In genomic region chr1:9437931-9438330, GRCh38 we compare ENCODE assay signal across 11 cellular contexts.
DNase-seq lines count a peak whose midpoint lies in the region; FAIRE-seq and TF ChIP-seq lines count a peak whose summit lies in the region.
"Had no signal": no experiment of that assay in that cellular context is flagged by ENCODE, and none has a peak within 500 bp of the region (broad histone marks: within the 10 kb centered on the region; RNA-seq: fewer than 3 reads in every experiment).

No MANE protein-coding gene starts in this region.

- WGBS in mesodermal cell (ENCODE audit: insufficient coverage in 2 of 2), 2 experiments = 70 to 77% methylated on average over 9 to 11 of the region's 12 CpGs
- WGBS in testis, 2 donors = 71 to 78% methylated on average over 12 of the region's 12 CpGs

- H3K4me1 Mint-ChIP-seq in activated T-helper 2 cell treated with anti-CD3 and anti-CD28 coated beads, Interferon-gamma antibody, Interleukin-2, Interleukin-4, amounts not matched to agents 10 μg/mL and 5 μg/mL and 100 μg/mL, durations not matched to agents 14 hours and 24 hours and 36 hours (ENCODE audit: low read depth) = no peaks in the 10 kb centered on the region
- no peaks in the 10 kb centered on the region for H3K4me1 Mint-ChIP-seq in T-helper 2 cell treated with Interferon-gamma antibody and Interleukin-4, amounts not matched to agents 5 μg/mL and 100 μg/mL, for 36 hours (ENCODE audit: low read depth)
- H3K4me1 Mint-ChIP-seq: activated B cell treated with CpG ODN at 0.5 μM for 24 hours, immature natural killer cell had no signal

- no peak overlapping the region for H3K27ac Mint-ChIP-seq in activated T-helper 2 cell treated with anti-CD3 and anti-CD28 coated beads, Interferon-gamma antibody, Interleukin-2, Interleukin-4, amounts not matched to agents 10 μg/mL and 5 μg/mL and 100 μg/mL, durations not matched to agents 14 hours and 24 hours and 36 hours
- H3K27ac Mint-ChIP-seq in T-helper 2 cell treated with Interferon-gamma antibody and Interleukin-4, amounts not matched to agents 5 μg/mL and 100 μg/mL, for 36 hours = no peak overlapping the region
- H3K27ac Mint-ChIP-seq: activated B cell treated with CpG ODN at 0.5 μM for 24 hours, immature natural killer cell had no signal

- no peaks in the 10 kb centered on the region for H3K9me3 Mint-ChIP-seq in activated T-helper 2 cell treated with anti-CD3 and anti-CD28 coated beads, Interferon-gamma antibody, Interleukin-2, Interleukin-4, amounts not matched to agents 10 μg/mL and 5 μg/mL and 100 μg/mL, durations not matched to agents 14 hours and 24 hours and 36 hours
- no peaks in the 10 kb centered on the region for H3K9me3 Mint-ChIP-seq in T-helper 2 cell treated with Interferon-gamma antibody and Interleukin-4, amounts not matched to agents 5 μg/mL and 100 μg/mL, for 36 hours
- H3K9me3 Mint-ChIP-seq: activated B cell treated with CpG ODN at 0.5 μM for 24 hours, immature natural killer cell had no signal

- H3K9me3 ChIP-seq in mesodermal cell (ENCODE audit: control insufficient read depth, low read length) (no peaks in the 10 kb centered on the region), testis (no peaks in the 10 kb centered on the region)

- H3K27me3 Mint-ChIP-seq in activated T-helper 2 cell treated with anti-CD3 and anti-CD28 coated beads, Interferon-gamma antibody, Interleukin-2, Interleukin-4, amounts not matched to agents 10 μg/mL and 5 μg/mL and 100 μg/mL, durations not matched to agents 14 hours and 24 hours and 36 hours (ENCODE audit: low read depth) = peaks cover 17% of the 10 kb centered on the region
- peaks cover 24% of the 10 kb centered on the region for H3K27me3 Mint-ChIP-seq in T-helper 2 cell treated with Interferon-gamma antibody and Interleukin-4, amounts not matched to agents 5 μg/mL and 100 μg/mL, for 36 hours (ENCODE audit: low read depth)
- H3K27me3 Mint-ChIP-seq: activated B cell treated with CpG ODN at 0.5 μM for 24 hours had no signal

- DNase-seq in RCC 7860 (ENCODE audit: low spot score) (peak; percentile 45), epithelial cell of prostate (ENCODE audit: low read depth, low spot score) (no peak), testis (no peak), erythroblast (lab: John Stamatoyannopoulos, UW) (no peak)
- no peak for DNase-seq in activated T-helper 2 cell treated with anti-CD3 and anti-CD28 coated beads, Interferon-gamma antibody, Interleukin-2, Interleukin-4, amounts not matched to agents 10 μg/mL and 5 μg/mL and 100 μg/mL, durations not matched to agents 14 hours and 24 hours and 36 hours (ENCODE audit: low spot score)
- no peak for DNase-seq in T-helper 2 cell treated with Interferon-gamma antibody and Interleukin-4, amounts not matched to agents 5 μg/mL and 100 μg/mL, for 36 hours (ENCODE audit: low spot score)
- DNase-seq in activated CD8-positive, alpha-beta memory T cell treated with anti-CD3 and anti-CD28 coated beads, Interleukin-2, amount 50 U/mL, for 48 hours = no peak
- DNase-seq: activated B cell treated with CpG ODN at 0.5 μM for 24 hours, immature natural killer cell, NCI-H526 had no signal

- intact Hi-C loops in testis (cut with DNase I; ENCODE audit: low total_unique reads) = no loop called here
- intact Hi-C loops in activated T-helper 2 cell treated with anti-CD3 and anti-CD28 coated beads, Interferon-gamma antibody, Interleukin-2, Interleukin-4, amounts not matched to agents 10 μg/mL and 5 μg/mL and 100 μg/mL, durations not matched to agents 14 hours and 24 hours and 36 hours (cut with micrococcal nuclease) = no loop called here

- no peak for FAIRE-seq in RCC 7860 (lab: Jason Lieb, UNC)

- TF ChIP-seq CTCF in testis (IDR thresholded peaks at IDR 0.05) = no peak

- no peak for TF ChIP-seq POLR2A in testis (IDR thresholded peaks at IDR 0.05)
- TF ChIP-seq POLR2A in erythroblast (IDR thresholded peaks at IDR 0.05; ENCODE audit: low read length) = no peak

- H3K4me3 ChIP-seq in mesodermal cell (ENCODE audit: extremely low read depth, insufficient read depth, low read length, poor library complexity, severe bottlenecking) (no peak overlapping the region), testis (no peak overlapping the region)

- H3K27ac ChIP-seq in epithelial cell of prostate = peak overlapping the region; percentile 64
- H3K27ac ChIP-seq in mesodermal cell (ENCODE audit: low read depth, low read length, severe bottlenecking) = peak overlapping the region; percentile 79
- peak overlapping the region; percentile 30 to 31 for H3K27ac ChIP-seq in testis

- H3K36me3 ChIP-seq in mesodermal cell (ENCODE audit: control insufficient read depth, insufficient read depth, low read length) (no peaks in the 10 kb centered on the region), testis (ENCODE audit: low read depth, missing control alignments) (no peaks in the 10 kb centered on the region)

- peaks cover 37% of the 10 kb centered on the region for H3K4me1 ChIP-seq in mesodermal cell (ENCODE audit: control insufficient read depth, insufficient read depth, low read length, poor library complexity, severe bottlenecking)
- H3K4me1 ChIP-seq in testis = peaks cover 34% of the 10 kb centered on the region

- H3K36me3 Mint-ChIP-seq in activated T-helper 2 cell treated with anti-CD3 and anti-CD28 coated beads, Interferon-gamma antibody, Interleukin-2, Interleukin-4, amounts not matched to agents 10 μg/mL and 5 μg/mL and 100 μg/mL, durations not matched to agents 14 hours and 24 hours and 36 hours (ENCODE audit: low read depth) = no peaks in the 10 kb centered on the region
- H3K36me3 Mint-ChIP-seq in T-helper 2 cell treated with Interferon-gamma antibody and Interleukin-4, amounts not matched to agents 5 μg/mL and 100 μg/mL, for 36 hours (ENCODE audit: low read depth) = no peaks in the 10 kb centered on the region
- H3K36me3 Mint-ChIP-seq: immature natural killer cell had no signal

- H3K4me3 Mint-ChIP-seq in activated T-helper 2 cell treated with anti-CD3 and anti-CD28 coated beads, Interferon-gamma antibody, Interleukin-2, Interleukin-4, amounts not matched to agents 10 μg/mL and 5 μg/mL and 100 μg/mL, durations not matched to agents 14 hours and 24 hours and 36 hours (ENCODE audit: low read depth) = no peak overlapping the region
- no peak overlapping the region for H3K4me3 Mint-ChIP-seq in T-helper 2 cell treated with Interferon-gamma antibody and Interleukin-4, amounts not matched to agents 5 μg/mL and 100 μg/mL, for 36 hours
- H3K4me3 Mint-ChIP-seq: activated B cell treated with CpG ODN at 0.5 μM for 24 hours, immature natural killer cell had no signal

- no peaks in the 10 kb centered on the region for H3K27me3 ChIP-seq in testis
